ENCODE assay signal across 1 cellular context in genomic region chrX:31038585-31039326, GRCh38.
A peak's percentile ranks its signal among the peaks of the same experiment; 100 is the strongest.
TF ChIP-seq lines count a peak whose summit lies in the region.

No MANE protein-coding gene starts in this region.

TF ChIP-seq in K562, 482 proteins besides CTCF, POLR2A, EP300 and RAD21 (continued from another document):
- TF ChIP-seq KLF16 (IDR thresholded peaks at IDR 0.05) = no peak
- TF ChIP-seq MAX (CRISPR knock-in tag; IDR thresholded peaks at IDR 0.05) = no peak
- TF ChIP-seq NFATC3 (IDR thresholded peaks at IDR 0.05) = no peak
- TF ChIP-seq ZNF316 (IDR thresholded peaks at IDR 0.05) = peak; percentile 70
- no peak for TF ChIP-seq IRF2 (CRISPR knock-in tag; IDR thresholded peaks at IDR 0.05)
- TF ChIP-seq HCFC1 (IDR thresholded peaks at IDR 0.05; ENCODE audit: low read depth, low read length) = no peak
- TF ChIP-seq PCBP1 (IDR thresholded peaks at IDR 0.05; ENCODE audit: low read depth, low read length, poor library complexity, severe bottlenecking) = no peak
- TF ChIP-seq ATF2 (CRISPR knock-in tag; IDR thresholded peaks at IDR 0.05) = no peak
- no peak for TF ChIP-seq THRA (IDR thresholded peaks at IDR 0.05)
- TF ChIP-seq GTF2E2 (tag; IDR thresholded peaks at IDR 0.05) = no peak
- TF ChIP-seq NR0B1 (IDR thresholded peaks at IDR 0.05; ENCODE audit: partially characterized antibody) = no peak
- peak; percentile 67; the same call in 1 of the 2 replicates for TF ChIP-seq C11orf30 (IDR thresholded peaks at IDR 0.05; ENCODE audit: low read depth)
- TF ChIP-seq SMAD4 (CRISPR knock-in tag; conservative IDR thresholded peaks at IDR 0.05) = 0 out of 2 replicates have a peak, but pooled peaks have one; percentile 36
- TF ChIP-seq CEBPG (CRISPR knock-in tag; IDR thresholded peaks at IDR 0.05) = no peak
- 0 out of 4 replicates have a peak, but pooled peaks of 1 of the 2 experiments have one; percentile 23 for TF ChIP-seq CEBPG (tag; conservative IDR thresholded peaks at IDR 0.05 in 1 of 2, IDR thresholded peaks at IDR 0.05 in 1 of 2)
- TF ChIP-seq PHTF2 (CRISPR knock-in tag; IDR thresholded peaks at IDR 0.05) = no peak
- no peak for TF ChIP-seq ZNF431 (CRISPR knock-in tag; IDR thresholded peaks at IDR 0.05)
- no peak for TF ChIP-seq RNF219 (CRISPR knock-in tag; IDR thresholded peaks at IDR 0.05)
- TF ChIP-seq MAFG (tag; conservative IDR thresholded peaks at IDR 0.05) = peak; percentile 58; the same call in 1 of the 2 replicates
